ENCODE assay signal across 13 cellular contexts in genomic region chr3:150097588-150097890, GRCh38.
DNase-seq lines count a peak whose midpoint lies in the region; ATAC-seq and TF ChIP-seq lines count a peak whose summit lies in the region.
"Had no signal": no experiment of that assay in that cellular context is flagged by ENCODE, and none has a peak within 500 bp of the region (broad histone marks: within the 10 kb centered on the region; RNA-seq: fewer than 3 reads in every experiment).

No MANE protein-coding gene starts in this region.

- H3K9ac ChIP-seq in neural progenitor cell: no peak overlapping the region

- no peak for TF ChIP-seq CTCF in neural progenitor cell (IDR thresholded peaks at IDR 0.05)

- peaks cover 22% of the 10 kb centered on the region for H3K4me1 ChIP-seq in neural progenitor cell

- H3K9me3 ChIP-seq in neural progenitor cell (ENCODE audit: low read depth): peaks cover 8% of the 10 kb centered on the region

- peaks cover 6% of the 10 kb centered on the region for H3K9me3 Mint-ChIP-seq in activated T-helper 1 cell treated with anti-CD3 and anti-CD28 coated beads, Interleukin-12 subunit alpha, Interleukin-12 subunit beta, Interleukin-2, Interleukin-4 antibody, amounts not matched to agents 30 ng/mL and 10 ng/mL and 1 ng/mL, durations not matched to agents 14 hours and 24 hours and 36 hours
- H3K9me3 Mint-ChIP-seq in neural progenitor cell: peaks cover 29% of the 10 kb centered on the region
- H3K9me3 Mint-ChIP-seq: central memory CD8-positive, alpha-beta T cell had no signal

- peaks cover 8% of the 10 kb centered on the region for H3K4me1 Mint-ChIP-seq in activated T-helper 1 cell treated with anti-CD3 and anti-CD28 coated beads, Interleukin-12 subunit alpha, Interleukin-12 subunit beta, Interleukin-2, Interleukin-4 antibody, amounts not matched to agents 30 ng/mL and 10 ng/mL and 1 ng/mL, durations not matched to agents 14 hours and 24 hours and 36 hours (ENCODE audit: low read depth)
- peaks cover 31% of the 10 kb centered on the region for H3K4me1 Mint-ChIP-seq in neural progenitor cell
- H3K4me1 Mint-ChIP-seq: central memory CD8-positive, alpha-beta T cell had no signal

- no peaks in the 10 kb centered on the region for H3K36me3 Mint-ChIP-seq in activated T-helper 1 cell treated with anti-CD3 and anti-CD28 coated beads, Interleukin-12 subunit alpha, Interleukin-12 subunit beta, Interleukin-2, Interleukin-4 antibody, amounts not matched to agents 30 ng/mL and 10 ng/mL and 1 ng/mL, durations not matched to agents 14 hours and 24 hours and 36 hours (ENCODE audit: low read depth)
- peaks cover 7% of the 10 kb centered on the region for H3K36me3 Mint-ChIP-seq in neural progenitor cell

- DNase-seq in activated T-helper 1 cell treated with anti-CD3 and anti-CD28 coated beads, Interleukin-12 subunit alpha, Interleukin-12 subunit beta, Interleukin-2, Interleukin-4 antibody, amounts not matched to agents 30 ng/mL and 10 ng/mL and 1 ng/mL, durations not matched to agents 14 hours and 24 hours and 36 hours (ENCODE audit: low spot score): no peak
- no peak for DNase-seq in neural progenitor cell (ENCODE audit: low spot score)
- no peak for DNase-seq in HPDE6-E6E7 (ENCODE audit: extremely low spot score)
- no peak for DNase-seq in NCI-H1092 treated with DMSO at 0.1 percent for 48 hours (lab: John Stamatoyannopoulos, UW)
- DNase-seq: hippocampal formation; NCI-H1436 treated with DMSO at 0.1 percent for 48 hours; PC-9; stimulated activated CD4-positive, alpha-beta T cell treated with anti-CD3 and anti-CD28 coated beads, Interleukin-4, amount 100 ng/mL, for 1 hour had no signal

- H2AFZ ChIP-seq in neural progenitor cell (replicated peaks): peak overlapping the region; percentile 85
- H2AFZ ChIP-seq: PC-9 had no signal

- ATAC-seq in GM18861 (IDR thresholded peaks at IDR 0.05; ENCODE audit: unreplicated experiment) (peak; percentile 33), HG02885 (IDR thresholded peaks at IDR 0.05; ENCODE audit: poor library complexity, unreplicated experiment) (peak; percentile 54), HG03520 (IDR thresholded peaks at IDR 0.05; ENCODE audit: unreplicated experiment) (no peak), GM18517 (IDR thresholded peaks at IDR 0.05; ENCODE audit: unreplicated experiment) (no peak)

- H3K79me2 ChIP-seq in neural progenitor cell (ENCODE audit: low read depth): no peaks in the 10 kb centered on the region

- no peaks in the 10 kb centered on the region for H3K36me3 ChIP-seq in neural progenitor cell

- H3K27me3 Mint-ChIP-seq in activated T-helper 1 cell treated with anti-CD3 and anti-CD28 coated beads, Interleukin-12 subunit alpha, Interleukin-12 subunit beta, Interleukin-2, Interleukin-4 antibody, amounts not matched to agents 30 ng/mL and 10 ng/mL and 1 ng/mL, durations not matched to agents 14 hours and 24 hours and 36 hours (ENCODE audit: insufficient read depth): peaks cover 4% of the 10 kb centered on the region
- peaks cover 6% of the 10 kb centered on the region for H3K27me3 Mint-ChIP-seq in neural progenitor cell (ENCODE audit: insufficient read depth, low read depth)

- H3K27ac ChIP-seq in neural progenitor cell: peak overlapping the region; percentile 90
- H3K27ac ChIP-seq: PC-9 had no signal

- peak overlapping the region; percentile 18 for H3K27ac Mint-ChIP-seq in activated T-helper 1 cell treated with anti-CD3 and anti-CD28 coated beads, Interleukin-12 subunit alpha, Interleukin-12 subunit beta, Interleukin-2, Interleukin-4 antibody, amounts not matched to agents 30 ng/mL and 10 ng/mL and 1 ng/mL, durations not matched to agents 14 hours and 24 hours and 36 hours
- H3K27ac Mint-ChIP-seq in neural progenitor cell: peak overlapping the region; percentile 91

- peaks cover 26% of the 10 kb centered on the region for H3F3A ChIP-seq in neural progenitor cell (ENCODE audit: low read depth)

- no peak overlapping the region for H3K4me3 ChIP-seq in neural progenitor cell
- H3K4me3 ChIP-seq: PC-9 had no signal

- H3K4me2 ChIP-seq in neural progenitor cell: peak overlapping the region; percentile 52
- H3K4me2 ChIP-seq: PC-9 had no signal

- no peaks in the 10 kb centered on the region for H3K27me3 ChIP-seq in neural progenitor cell

- H3K4me3 Mint-ChIP-seq in activated T-helper 1 cell treated with anti-CD3 and anti-CD28 coated beads, Interleukin-12 subunit alpha, Interleukin-12 subunit beta, Interleukin-2, Interleukin-4 antibody, amounts not matched to agents 30 ng/mL and 10 ng/mL and 1 ng/mL, durations not matched to agents 14 hours and 24 hours and 36 hours: no peak overlapping the region
- no peak overlapping the region for H3K4me3 Mint-ChIP-seq in neural progenitor cell
- H3K4me3 Mint-ChIP-seq: central memory CD8-positive, alpha-beta T cell had no signal

- no peaks in the 10 kb centered on the region for H4K20me1 ChIP-seq in neural progenitor cell (ENCODE audit: low read depth)

- intact Hi-C loops in activated T-helper 1 cell treated with anti-CD3 and anti-CD28 coated beads, Interleukin-12 subunit alpha, Interleukin-12 subunit beta, Interleukin-2, Interleukin-4 antibody, amounts not matched to agents 30 ng/mL and 10 ng/mL and 1 ng/mL, durations not matched to agents 14 hours and 24 hours and 36 hours (cut with micrococcal nuclease): loop anchor here (1.0 kb wide), 1 partner anchor 18 kb away; no protein-coding TSS in a partner anchor

Comparison
In these comparisons a context has a peak if more than half of its experiments do, and no peak if none do; other contexts are left out.
1. ATAC-seq: peak in GM18861 (single experiment) and HG02885 (single experiment); none in HG03520 (single experiment) and GM18517 (single experiment).